23 cellular contexts compared by ENCODE assay signal in the genomic region with DNA sequence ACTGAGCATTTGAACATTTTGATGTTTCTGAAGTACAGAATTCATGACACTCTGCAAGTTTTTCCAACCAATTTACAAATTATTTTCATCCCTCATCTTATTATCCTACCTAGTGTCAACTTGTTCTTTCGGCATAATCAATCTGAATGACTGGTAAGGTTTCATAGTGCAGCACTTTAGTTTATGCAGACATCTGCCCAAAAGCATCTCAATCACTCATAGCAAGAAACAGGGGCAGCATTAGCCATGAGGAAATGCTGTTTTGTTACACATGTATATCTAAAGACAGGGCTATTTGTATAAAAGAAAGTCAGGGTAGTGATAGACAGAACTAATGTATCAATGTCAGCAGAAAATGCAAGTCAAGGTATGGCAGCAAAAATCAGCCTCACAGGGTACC.
"Had no signal": no experiment of that assay in that cellular context is flagged by ENCODE, and none has a peak within 500 bp of the region (broad histone marks: within the 10 kb centered on the region; RNA-seq: fewer than 3 reads in every experiment).

No MANE protein-coding gene starts in this region.

- H3K27ac ChIP-seq: stomach, suprapubic skin, testis, thoracic aorta, thyroid gland, tibial nerve, transverse colon, upper lobe of left lung, upper lobe of right lung, uterus, vagina had no signal

- H3K4me3 ChIP-seq: stomach, suprapubic skin, testis, thoracic aorta, thyroid gland, tibial nerve, transverse colon, upper lobe of left lung, upper lobe of right lung, uterus, vagina had no signal

- H3K9me3 ChIP-seq: suprapubic skin, testis, thoracic aorta, thyroid gland, transverse colon, upper lobe of left lung, upper lobe of right lung, uterus, vagina had no signal

- H3K36me3 ChIP-seq: stomach, suprapubic skin, thoracic aorta, thyroid gland, transverse colon, upper lobe of left lung, upper lobe of right lung, uterus, vagina had no signal

- H3K4me1 ChIP-seq: stomach, suprapubic skin, testis, thyroid gland, tibial nerve, transverse colon, upper lobe of left lung, upper lobe of right lung, uterus, vagina had no signal

- H3K27me3 ChIP-seq: stomach, suprapubic skin, testis, thyroid gland, tibial nerve, transverse colon, upper lobe of left lung, upper lobe of right lung, uterus, vagina had no signal

- DNase-seq: stimulated activated CD4-positive, alpha-beta T cell treated with anti-CD3 and anti-CD28 coated beads, Interleukin-2, amount 100 ng/mL, for 48 hours; stimulated activated CD4-positive, alpha-beta T cell treated with anti-CD3 and anti-CD28 coated beads, Interleukin-4, amount 100 ng/mL, for 1 hour; stimulated activated CD4-positive, alpha-beta T cell treated with anti-CD3 and anti-CD28 coated beads, Interleukin-4, amount 100 ng/mL, for 24 hours; stimulated activated CD4-positive, alpha-beta T cell treated with anti-CD3 and anti-CD28 coated beads, Interleukin-4, amount 100 ng/mL, for 4 hours; stimulated activated CD8-positive, alpha-beta memory T cell treated with anti-CD3 and anti-CD28 coated beads, Interleukin-4, amount 100 ng/mL, for 48 hours; stimulated activated naive B cell treated with anti-CD40 and anti-IgM and Interleukin-4, amounts not matched to agents 10 μg/mL and 1 μg/mL and 100 μg/mL, for 72 hours; stimulated activated naive CD4-positive, alpha-beta T cell; stimulated activated naive CD4-positive, alpha-beta T cell treated with Interleukin-2 at 50 U/mL for 16 hours; stimulated activated naive CD8-positive, alpha-beta T cell treated with anti-CD3 and anti-CD28 coated beads, Interleukin-15, amount 100 ng/mL, for 72 hours; stimulated activated naive CD8-positive, alpha-beta T cell treated with anti-CD3 and anti-CD28 coated beads, Interleukin-15, Interleukin-2, amounts not matched to agents 100 U/mL and 50 U/mL, for 24 hours; stomach; substantia nigra; testis; thyroid gland; transverse colon; trophoblast cell; upper lobe of left lung; upper lobe of right lung; uterus had no signal
